In genomic region chr2:158914731-158915130, GRCh38 we compare ENCODE assay signal across 15 cellular contexts. TPM values are rescaled to one million over a fixed set of nuclear protein-coding genes. Genes with fewer than 3 reads are reported as not detected.
"Had no signal": no experiment of that assay in that cellular context is flagged by ENCODE, and none has a peak within 500 bp of the region (broad histone marks: within the 10 kb centered on the region; RNA-seq: fewer than 3 reads in every experiment).

No MANE protein-coding gene starts in this region.

- H3K4me3 ChIP-seq: colonic mucosa, hepatocyte, lung, spleen, tibial artery had no signal

- ATAC-seq: activated CD8-positive, alpha-beta memory T cell treated with anti-CD3 and anti-CD28 coated beads, Interleukin-2, amount 10 ng/mL, durations not matched to agents 7 days and 5 days; sciatic nerve had no signal

- H3K4me2 ChIP-seq: hepatocyte had no signal

- H3K27ac ChIP-seq: colonic mucosa, hepatocyte, spleen, tibial artery had no signal

- H2AFZ ChIP-seq: hepatocyte had no signal

- H3K4me1 ChIP-seq: colonic mucosa, spleen, tibial artery had no signal

- H3K79me2 ChIP-seq: hepatocyte had no signal

- H3K27me3 ChIP-seq: colonic mucosa, hepatocyte, spleen, tibial artery had no signal

- DNase-seq: activated B cell treated with CpG ODN at 0.5 μM for 24 hours; activated CD4-positive, alpha-beta memory T cell treated with anti-CD3 and anti-CD28 coated beads, Interleukin-2, amount 10 ng/mL, durations not matched to agents 7 days and 5 days; activated CD4-positive, alpha-beta T cell treated with anti-CD3 and anti-CD28 coated beads for 4 hours; activated CD8-positive, alpha-beta memory T cell treated with anti-CD3 and anti-CD28 coated beads, Interleukin-2, amount 10 ng/mL, durations not matched to agents 7 days and 5 days; activated naive CD8-positive, alpha-beta T cell treated with anti-CD3 and anti-CD28 coated beads for 36 hours; amniotic stem cell; colonic mucosa; endodermal cell; foreskin fibroblast; spleen; stimulated activated naive CD4-positive, alpha-beta T cell; tibial artery had no signal

- H3K9me3 ChIP-seq: colonic mucosa, spleen, tibial artery had no signal

- H3K36me3 ChIP-seq: colonic mucosa, spleen, tibial artery had no signal

RNA-seq across cellular contexts. Expression of gene TANC1, which starts 53.7 kb away (rescaled TPM):
- total RNA-seq: activated B cell treated with CpG ODN at 0.5 μM for 24 hours had no signal
